In the genomic region with DNA sequence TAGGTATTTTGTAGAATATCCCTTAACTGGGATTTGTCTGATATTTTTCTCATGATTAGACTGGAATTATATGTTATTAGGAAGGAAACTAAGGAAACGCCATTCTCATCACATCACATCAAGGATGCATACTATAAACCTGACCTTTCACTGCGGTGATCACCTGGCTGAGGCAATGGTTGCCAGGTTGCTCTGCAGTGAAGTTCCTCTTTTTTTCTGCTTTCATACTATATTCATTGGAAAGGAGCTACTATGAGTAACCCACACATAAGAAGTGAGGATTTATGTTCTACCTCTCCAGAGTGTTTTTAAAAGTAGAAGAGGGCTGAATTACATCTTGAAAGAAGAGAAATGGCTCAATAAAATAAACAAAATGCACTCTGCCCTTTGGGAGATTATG, we compare ENCODE assay signal across 1 cellular context.
TF ChIP-seq lines count a peak whose summit lies in the region.

No MANE protein-coding gene starts in this region.

TF ChIP-seq in GM12878, 131 proteins besides CTCF, POLR2A, EP300 and RAD21 (continued from another document):
- TF ChIP-seq ZZZ3 (IDR thresholded peaks at IDR 0.05; ENCODE audit: control insufficient read depth, insufficient read length, low read depth), result no peak
- TF ChIP-seq PAX8 (IDR thresholded peaks at IDR 0.05), result no peak
- no peak for TF ChIP-seq MEF2A (IDR thresholded peaks at IDR 0.05; ENCODE audit: insufficient read depth, low read depth, low read length)
- TF ChIP-seq POLR2AphosphoS2 (IDR thresholded peaks at IDR 0.05; ENCODE audit: low read depth, low read length), result no peak
- TF ChIP-seq, protein P1, sequence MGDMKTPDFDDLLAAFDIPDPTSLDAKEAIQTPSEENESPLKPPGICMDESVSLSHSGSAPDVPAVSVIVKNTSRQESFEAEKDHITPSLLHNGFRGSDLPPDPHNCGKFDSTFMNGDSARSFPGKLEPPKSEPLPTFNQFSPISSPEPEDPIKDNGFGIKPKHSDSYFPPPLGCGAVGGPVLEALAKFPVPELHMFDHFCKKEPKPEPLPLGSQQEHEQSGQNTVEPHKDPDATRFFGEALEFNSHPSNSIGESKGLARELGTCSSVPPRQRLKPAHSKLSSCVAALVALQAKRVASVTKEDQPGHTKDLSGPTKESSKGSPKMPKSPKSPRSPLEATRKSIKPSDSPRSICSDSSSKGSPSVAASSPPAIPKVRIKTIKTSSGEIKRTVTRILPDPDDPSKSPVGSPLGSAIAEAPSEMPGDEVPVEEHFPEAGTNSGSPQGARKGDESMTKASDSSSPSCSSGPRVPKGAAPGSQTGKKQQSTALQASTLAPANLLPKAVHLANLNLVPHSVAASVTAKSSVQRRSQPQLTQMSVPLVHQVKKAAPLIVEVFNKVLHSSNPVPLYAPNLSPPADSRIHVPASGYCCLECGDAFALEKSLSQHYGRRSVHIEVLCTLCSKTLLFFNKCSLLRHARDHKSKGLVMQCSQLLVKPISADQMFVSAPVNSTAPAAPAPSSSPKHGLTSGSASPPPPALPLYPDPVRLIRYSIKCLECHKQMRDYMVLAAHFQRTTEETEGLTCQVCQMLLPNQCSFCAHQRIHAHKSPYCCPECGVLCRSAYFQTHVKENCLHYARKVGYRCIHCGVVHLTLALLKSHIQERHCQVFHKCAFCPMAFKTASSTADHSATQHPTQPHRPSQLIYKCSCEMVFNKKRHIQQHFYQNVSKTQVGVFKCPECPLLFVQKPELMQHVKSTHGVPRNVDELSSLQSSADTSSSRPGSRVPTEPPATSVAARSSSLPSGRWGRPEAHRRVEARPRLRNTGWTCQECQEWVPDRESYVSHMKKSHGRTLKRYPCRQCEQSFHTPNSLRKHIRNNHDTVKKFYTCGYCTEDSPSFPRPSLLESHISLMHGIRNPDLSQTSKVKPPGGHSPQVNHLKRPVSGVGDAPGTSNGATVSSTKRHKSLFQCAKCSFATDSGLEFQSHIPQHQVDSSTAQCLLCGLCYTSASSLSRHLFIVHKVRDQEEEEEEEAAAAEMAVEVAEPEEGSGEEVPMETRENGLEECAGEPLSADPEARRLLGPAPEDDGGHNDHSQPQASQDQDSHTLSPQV (IDR thresholded peaks at IDR 0.05), result no peak
- no peak for TF ChIP-seq BMI1 (IDR thresholded peaks at IDR 0.05; ENCODE audit: borderline replicate concordance)
- TF ChIP-seq, protein P2, sequence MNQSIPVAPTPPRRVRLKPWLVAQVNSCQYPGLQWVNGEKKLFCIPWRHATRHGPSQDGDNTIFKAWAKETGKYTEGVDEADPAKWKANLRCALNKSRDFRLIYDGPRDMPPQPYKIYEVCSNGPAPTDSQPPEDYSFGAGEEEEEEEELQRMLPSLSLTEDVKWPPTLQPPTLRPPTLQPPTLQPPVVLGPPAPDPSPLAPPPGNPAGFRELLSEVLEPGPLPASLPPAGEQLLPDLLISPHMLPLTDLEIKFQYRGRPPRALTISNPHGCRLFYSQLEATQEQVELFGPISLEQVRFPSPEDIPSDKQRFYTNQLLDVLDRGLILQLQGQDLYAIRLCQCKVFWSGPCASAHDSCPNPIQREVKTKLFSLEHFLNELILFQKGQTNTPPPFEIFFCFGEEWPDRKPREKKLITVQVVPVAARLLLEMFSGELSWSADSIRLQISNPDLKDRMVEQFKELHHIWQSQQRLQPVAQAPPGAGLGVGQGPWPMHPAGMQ (IDR thresholded peaks at IDR 0.05; ENCODE audit: borderline replicate concordance), result no peak
- no peak for TF ChIP-seq ZNF217 (IDR thresholded peaks at IDR 0.05)
- TF ChIP-seq EED (IDR thresholded peaks at IDR 0.05; ENCODE audit: low read depth), result no peak
- no peak for TF ChIP-seq SUPT20H (IDR thresholded peaks at IDR 0.05; ENCODE audit: borderline replicate concordance, control insufficient read depth, low read depth, low read length)
- TF ChIP-seq SMAD5 (IDR thresholded peaks at IDR 0.05; ENCODE audit: low read depth), result no peak
- no peak for TF ChIP-seq ZNF207 (IDR thresholded peaks at IDR 0.05; ENCODE audit: borderline replicate concordance)
- TF ChIP-seq, protein P3, sequence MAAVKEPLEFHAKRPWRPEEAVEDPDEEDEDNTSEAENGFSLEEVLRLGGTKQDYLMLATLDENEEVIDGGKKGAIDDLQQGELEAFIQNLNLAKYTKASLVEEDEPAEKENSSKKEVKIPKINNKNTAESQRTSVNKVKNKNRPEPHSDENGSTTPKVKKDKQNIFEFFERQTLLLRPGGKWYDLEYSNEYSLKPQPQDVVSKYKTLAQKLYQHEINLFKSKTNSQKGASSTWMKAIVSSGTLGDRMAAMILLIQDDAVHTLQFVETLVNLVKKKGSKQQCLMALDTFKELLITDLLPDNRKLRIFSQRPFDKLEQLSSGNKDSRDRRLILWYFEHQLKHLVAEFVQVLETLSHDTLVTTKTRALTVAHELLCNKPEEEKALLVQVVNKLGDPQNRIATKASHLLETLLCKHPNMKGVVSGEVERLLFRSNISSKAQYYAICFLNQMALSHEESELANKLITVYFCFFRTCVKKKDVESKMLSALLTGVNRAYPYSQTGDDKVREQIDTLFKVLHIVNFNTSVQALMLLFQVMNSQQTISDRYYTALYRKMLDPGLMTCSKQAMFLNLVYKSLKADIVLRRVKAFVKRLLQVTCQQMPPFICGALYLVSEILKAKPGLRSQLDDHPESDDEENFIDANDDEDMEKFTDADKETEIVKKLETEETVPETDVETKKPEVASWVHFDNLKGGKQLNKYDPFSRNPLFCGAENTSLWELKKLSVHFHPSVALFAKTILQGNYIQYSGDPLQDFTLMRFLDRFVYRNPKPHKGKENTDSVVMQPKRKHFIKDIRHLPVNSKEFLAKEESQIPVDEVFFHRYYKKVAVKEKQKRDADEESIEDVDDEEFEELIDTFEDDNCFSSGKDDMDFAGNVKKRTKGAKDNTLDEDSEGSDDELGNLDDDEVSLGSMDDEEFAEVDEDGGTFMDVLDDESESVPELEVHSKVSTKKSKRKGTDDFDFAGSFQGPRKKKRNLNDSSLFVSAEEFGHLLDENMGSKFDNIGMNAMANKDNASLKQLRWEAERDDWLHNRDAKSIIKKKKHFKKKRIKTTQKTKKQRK (IDR thresholded peaks at IDR 0.05; ENCODE audit: low read depth, low read length), result no peak
- TF ChIP-seq SMAD1 (IDR thresholded peaks at IDR 0.05; ENCODE audit: low read depth, partially characterized antibody), result no peak
- no peak for TF ChIP-seq MEF2B (IDR thresholded peaks at IDR 0.05; ENCODE audit: partially characterized antibody, poor library complexity, severe bottlenecking)
TF ChIP-seq in GM12878: peak in this region for 0.
